In genomic region chr2:201180010-201180409, GRCh38 we compare ENCODE assay signal across 25 cellular contexts. TPM values are rescaled to one million over a fixed set of nuclear protein-coding genes. Genes with fewer than 3 reads are reported as not detected.
DNase-seq lines count a peak whose midpoint lies in the region; ATAC-seq and TF ChIP-seq lines count a peak whose summit lies in the region.
"Had no signal": no experiment of that assay in that cellular context is flagged by ENCODE, and none has a peak within 500 bp of the region (broad histone marks: within the 10 kb centered on the region; RNA-seq: fewer than 3 reads in every experiment).

No MANE protein-coding gene starts in this region.

- TF ChIP-seq CTCF in HFFc6 (IDR thresholded peaks at IDR 0.05): no peak

- DNase-seq in left ventricle myocardium superior (no peak), right cardiac atrium (no peak), HFFc6 (no peak), KG1 (lab: John Stamatoyannopoulos, UW) (no peak)
- DNase-seq in stimulated activated naive CD8-positive, alpha-beta T cell treated with anti-CD3 and anti-CD28 coated beads, Interleukin-15, amount 100 ng/mL, for 72 hours: no peak
- DNase-seq: activated CD4-positive, CD25-positive, alpha-beta regulatory T cell; activated T-cell treated with anti-CD3 and anti-CD28 coated beads, Interleukin-2, amount 50 U/mL, for 48 hours; body of pancreas; effector memory CD8-positive, alpha-beta T cell; esophagus squamous epithelium; NCI-H1436; NCI-H2171 treated with DMSO at 0.1 percent for 48 hours; NCI-H69; nephron progenitor cell; stimulated activated CD4-positive, alpha-beta T cell treated with anti-CD3 and anti-CD28 coated beads, Interleukin-2, amount 100 ng/mL, for 48 hours; stomach; T-helper 9 cell had no signal

- no peaks in the 10 kb centered on the region for H3K36me3 Mint-ChIP-seq in HFFc6 (ENCODE audit: low read depth)
- H3K36me3 Mint-ChIP-seq in dendritic cell treated with granulocyte-macrophage colony-stimulating factor and Interleukin-4, amounts not matched to agents 40 ng/mL and 50 ng/mL, for 4 days (ENCODE audit: low read depth): peaks cover 8% of the 10 kb centered on the region
- H3K36me3 Mint-ChIP-seq: activated naive CD8-positive, alpha-beta T cell; mesothelial cell of epicardium had no signal

- H3K27ac ChIP-seq in right cardiac atrium (ENCODE audit: low read length): no peak overlapping the region
- H3K27ac ChIP-seq: body of pancreas, esophagus squamous epithelium, prostate gland had no signal

- ATAC-seq in left ventricle myocardium superior: peak; percentile 11
- no peak for ATAC-seq in right cardiac atrium
- ATAC-seq in stimulated activated naive CD8-positive, alpha-beta T cell treated with anti-CD3 and anti-CD28 coated beads, Interleukin-15, amount 100 ng/mL, for 72 hours: peak; percentile 29
- no peak for ATAC-seq in HG03135 (IDR thresholded peaks at IDR 0.05; ENCODE audit: unreplicated experiment)
- no peak for ATAC-seq in GM18517 (IDR thresholded peaks at IDR 0.05; ENCODE audit: unreplicated experiment)
- ATAC-seq: body of pancreas; effector memory CD8-positive, alpha-beta T cell; Panc1 had no signal

- H3K9me3 Mint-ChIP-seq in HFFc6: no peaks in the 10 kb centered on the region
- no peaks in the 10 kb centered on the region for H3K9me3 Mint-ChIP-seq in dendritic cell treated with granulocyte-macrophage colony-stimulating factor and Interleukin-4, amounts not matched to agents 40 ng/mL and 50 ng/mL, for 4 days
- H3K9me3 Mint-ChIP-seq in stimulated activated naive CD8-positive, alpha-beta T cell treated with anti-CD3 and anti-CD28 coated beads, Interleukin-15, amount 100 ng/mL, for 72 hours: no peaks in the 10 kb centered on the region
- H3K9me3 Mint-ChIP-seq: effector memory CD8-positive, alpha-beta T cell had no signal

- H3K4me1 ChIP-seq in right cardiac atrium (ENCODE audit: control insufficient read depth, insufficient read depth, low read length): no peaks in the 10 kb centered on the region
- H3K4me1 ChIP-seq: prostate gland had no signal

- H3K27me3 ChIP-seq in right cardiac atrium (ENCODE audit: control insufficient read depth, insufficient read depth): no peaks in the 10 kb centered on the region
- H3K27me3 ChIP-seq: body of pancreas, esophagus squamous epithelium, stomach had no signal

- 0 out of 2 replicates have a peak overlapping the region, but pooled peaks have one; percentile 30 for H3K27ac Mint-ChIP-seq in HFFc6
- H3K27ac Mint-ChIP-seq in dendritic cell treated with granulocyte-macrophage colony-stimulating factor and Interleukin-4, amounts not matched to agents 40 ng/mL and 50 ng/mL, for 4 days: peak overlapping the region; percentile 80
- H3K27ac Mint-ChIP-seq in stimulated activated naive CD8-positive, alpha-beta T cell treated with anti-CD3 and anti-CD28 coated beads, Interleukin-15, amount 100 ng/mL, for 72 hours: no peak overlapping the region
- H3K27ac Mint-ChIP-seq: activated naive CD8-positive, alpha-beta T cell; mesothelial cell of epicardium; nephron progenitor cell had no signal

- WGBS in right cardiac atrium: 69% methylated on average over 3 of the region's 3 CpGs

- intact Hi-C loops in left ventricle myocardium superior (cut with micrococcal nuclease): no loop called here
- intact Hi-C loops in right cardiac atrium (cut with DNase I): loop anchor here in 2 of 4 donors (5.0 to 10.0 kb wide), 2 partner anchors 52 to 55 kb away; no protein-coding TSS in a partner anchor
- intact Hi-C loops in dendritic cell treated with granulocyte-macrophage colony-stimulating factor and Interleukin-4, amounts not matched to agents 40 ng/mL and 50 ng/mL, for 4 days (cut with micrococcal nuclease): loop anchor here (5.0 kb wide), 1 partner anchor 468 kb away; no protein-coding TSS in a partner anchor

- H3K9me3 ChIP-seq in right cardiac atrium (ENCODE audit: control insufficient read depth, low read length): no peaks in the 10 kb centered on the region
- H3K9me3 ChIP-seq: body of pancreas, esophagus squamous epithelium, prostate gland, stomach had no signal

- H3K4me3 Mint-ChIP-seq in HFFc6: no peak overlapping the region
- H3K4me3 Mint-ChIP-seq in dendritic cell treated with granulocyte-macrophage colony-stimulating factor and Interleukin-4, amounts not matched to agents 40 ng/mL and 50 ng/mL, for 4 days: no peak overlapping the region
- no peak overlapping the region for H3K4me3 Mint-ChIP-seq in stimulated activated naive CD8-positive, alpha-beta T cell treated with anti-CD3 and anti-CD28 coated beads, Interleukin-15, amount 100 ng/mL, for 72 hours
- H3K4me3 Mint-ChIP-seq: activated naive CD8-positive, alpha-beta T cell; effector memory CD8-positive, alpha-beta T cell; mesothelial cell of epicardium; nephron progenitor cell had no signal

- peaks cover 4% of the 10 kb centered on the region for H3K27me3 Mint-ChIP-seq in HFFc6 (ENCODE audit: insufficient read depth)
- H3K27me3 Mint-ChIP-seq in dendritic cell treated with granulocyte-macrophage colony-stimulating factor and Interleukin-4, amounts not matched to agents 40 ng/mL and 50 ng/mL, for 4 days: no peaks in the 10 kb centered on the region
- H3K27me3 Mint-ChIP-seq in stimulated activated naive CD8-positive, alpha-beta T cell treated with anti-CD3 and anti-CD28 coated beads, Interleukin-15, amount 100 ng/mL, for 72 hours: no peaks in the 10 kb centered on the region
- H3K27me3 Mint-ChIP-seq: activated naive CD8-positive, alpha-beta T cell; effector memory CD8-positive, alpha-beta T cell had no signal

- H3K4me1 Mint-ChIP-seq in HFFc6 (ENCODE audit: low read depth): peaks cover 12% of the 10 kb centered on the region
- H3K4me1 Mint-ChIP-seq in dendritic cell treated with granulocyte-macrophage colony-stimulating factor and Interleukin-4, amounts not matched to agents 40 ng/mL and 50 ng/mL, for 4 days (ENCODE audit: low read depth): peaks cover 24% of the 10 kb centered on the region
- peaks cover 49% of the 10 kb centered on the region for H3K4me1 Mint-ChIP-seq in stimulated activated naive CD8-positive, alpha-beta T cell treated with anti-CD3 and anti-CD28 coated beads, Interleukin-15, amount 100 ng/mL, for 72 hours

- no peak overlapping the region for H3K4me3 ChIP-seq in right cardiac atrium (ENCODE audit: low read length)
- H3K4me3 ChIP-seq: body of pancreas, esophagus squamous epithelium, prostate gland, smooth muscle cell, stomach had no signal

RNA-seq across cellular contexts. Expression of gene CASP10, which starts 2.9 kb away (rescaled TPM):
- total RNA-seq in left ventricle myocardium superior (6.4 TPM), right cardiac atrium (1 to 10 TPM; 5.3 to 6.8 (median 5.8) TPM)
- 3.6 TPM for polyA plus RNA-seq in right cardiac atrium
- 1 to 10 TPM in 4 of 6 experiments, under 1 TPM in 2; 0.36 to 1.9 (median 1.6) TPM for total RNA-seq in HFFc6 (2021; fragmentation: NEBNext Ultra II Directional; extraction: Animal tissue kit (Norgen Biotek cat#: 25700))

Comparison
In these comparisons a context has a peak if more than half of its experiments do, and no peak if none do; other contexts are left out.
1. ATAC-seq: peak in left ventricle myocardium superior (single experiment) and stimulated activated naive CD8-positive, alpha-beta T cell treated with anti-CD3 and anti-CD28 coated beads, Interleukin-15, amount 100 ng/mL, for 72 hours (single experiment); none in right cardiac atrium (0 of 2), HG03135 (single experiment) and GM18517 (single experiment).
2. H3K27ac Mint-ChIP-seq: peak in HFFc6 (single experiment) and dendritic cell treated with granulocyte-macrophage colony-stimulating factor and Interleukin-4, amounts not matched to agents 40 ng/mL and 50 ng/mL, for 4 days (single experiment); none in stimulated activated naive CD8-positive, alpha-beta T cell treated with anti-CD3 and anti-CD28 coated beads, Interleukin-15, amount 100 ng/mL, for 72 hours (0 of 2).